ENCODE assay signal across 20 cellular contexts in genomic region chr1:53306168-53306567, GRCh38. TPM values are rescaled to one million over a fixed set of nuclear protein-coding genes. Genes with fewer than 3 reads are reported as not detected.
DNase-seq lines count a peak whose midpoint lies in the region; FAIRE-seq and TF ChIP-seq lines count a peak whose summit lies in the region.
"Had no signal": no experiment of that assay in that cellular context is flagged by ENCODE, and none has a peak within 500 bp of the region (broad histone marks: within the 10 kb centered on the region; RNA-seq: fewer than 3 reads in every experiment).

No MANE protein-coding gene starts in this region.

- no peak overlapping the region for H3K4me3 Mint-ChIP-seq in neural progenitor cell
- H3K4me3 Mint-ChIP-seq: activated naive CD4-positive, alpha-beta T cell treated with anti-CD3 and anti-CD28 coated beads for 36 hours had no signal

- no peak overlapping the region for H3K4me2 ChIP-seq in neural progenitor cell

- H3K9ac ChIP-seq in neural progenitor cell, result no peak overlapping the region
- H3K9ac ChIP-seq: parathyroid adenoma had no signal

- peaks cover 57% of the 10 kb centered on the region for H3K79me2 ChIP-seq in neural progenitor cell (ENCODE audit: low read depth)
- H3K79me2 ChIP-seq: parathyroid adenoma had no signal

- no peaks in the 10 kb centered on the region for H3K27me3 ChIP-seq in bronchial epithelial cell (ENCODE audit: control insufficient read depth, insufficient read depth, low read length)
- H3K27me3 ChIP-seq in neural progenitor cell, result no peaks in the 10 kb centered on the region
- H3K27me3 ChIP-seq: transverse colon had no signal

- H3K9me3 ChIP-seq in neural progenitor cell (ENCODE audit: low read depth), result no peaks in the 10 kb centered on the region
- H3K9me3 ChIP-seq: transverse colon had no signal

- H3K4me3 ChIP-seq in bronchial epithelial cell (ENCODE audit: low read depth, low read length), result no peak overlapping the region
- H3K4me3 ChIP-seq in neural progenitor cell, result no peak overlapping the region
- H3K4me3 ChIP-seq: skin epidermis, transverse colon had no signal

- TF ChIP-seq CTCF in bronchial epithelial cell (IDR thresholded peaks at IDR 0.05; ENCODE audit: insufficient read depth, low read length, severe bottlenecking) (no peak), neural progenitor cell (IDR thresholded peaks at IDR 0.05) (no peak)

- FAIRE-seq in bronchial epithelial cell (lab: Jason Lieb, UNC), result no peak
- FAIRE-seq: GM18507 had no signal

- H3K27ac ChIP-seq in neural progenitor cell, result no peak overlapping the region
- H3K27ac ChIP-seq: 22Rv1, C4-2B, parathyroid adenoma, transverse colon had no signal

- H3F3A ChIP-seq in neural progenitor cell (ENCODE audit: low read depth), result no peaks in the 10 kb centered on the region

- H3K27ac Mint-ChIP-seq in neural progenitor cell, result peak overlapping the region; percentile 91
- H3K27ac Mint-ChIP-seq: activated naive CD4-positive, alpha-beta T cell treated with anti-CD3 and anti-CD28 coated beads for 36 hours had no signal

- H3K4me1 ChIP-seq in neural progenitor cell, result peaks cover 40% of the 10 kb centered on the region
- H3K4me1 ChIP-seq: parathyroid adenoma, transverse colon had no signal

- H3K9me3 Mint-ChIP-seq in neural progenitor cell, result peaks cover 3% of the 10 kb centered on the region
- H3K9me3 Mint-ChIP-seq: activated naive CD4-positive, alpha-beta T cell treated with anti-CD3 and anti-CD28 coated beads for 36 hours had no signal

- peaks cover 51% of the 10 kb centered on the region for H4K20me1 ChIP-seq in neural progenitor cell (ENCODE audit: low read depth)

- H2AFZ ChIP-seq in neural progenitor cell (replicated peaks), result no peak overlapping the region
- H2AFZ ChIP-seq: parathyroid adenoma had no signal

- H3K4me1 Mint-ChIP-seq in neural progenitor cell, result peaks cover 72% of the 10 kb centered on the region

- peaks cover 9% of the 10 kb centered on the region for H3K27me3 Mint-ChIP-seq in neural progenitor cell (ENCODE audit: insufficient read depth, low read depth)

- peaks cover 4% of the 10 kb centered on the region for H3K36me3 ChIP-seq in bronchial epithelial cell (ENCODE audit: control insufficient read depth, insufficient read depth, low read length)
- H3K36me3 ChIP-seq in neural progenitor cell, result no peaks in the 10 kb centered on the region
- H3K36me3 ChIP-seq: transverse colon had no signal

- no peaks in the 10 kb centered on the region for H3K36me3 Mint-ChIP-seq in neural progenitor cell

- DNase-seq in NCI-H1694 treated with DMSO at 0.1 percent for 48 hours (lab: John Stamatoyannopoulos, UW), result peak; percentile 28
- DNase-seq in NCI-H1694 (lab: John Stamatoyannopoulos, UW), result no peak
- DNase-seq in NCI-H226, result peak; percentile 33
- peak; percentile 35 for DNase-seq in bronchial epithelial cell (ENCODE audit: low read depth)
- DNase-seq in neural progenitor cell (ENCODE audit: low spot score), result no peak
- DNase-seq in NCI-H2196 treated with DMSO at 0.1 percent for 48 hours (lab: John Stamatoyannopoulos, UW; ENCODE audit: unreplicated experiment), result no peak
- no peak for DNase-seq in RPMI8226
- no peak for DNase-seq in NCI-H1930 (lab: John Stamatoyannopoulos, UW)
- DNase-seq: activated naive CD4-positive, alpha-beta T cell treated with anti-CD3 and anti-CD28 coated beads for 36 hours; DMS53; effector memory CD4-positive, alpha-beta T cell; NCI-H2081 treated with DMSO at 0.1 percent for 48 hours; NCI-H748 treated with DMSO at 0.1 percent for 48 hours; stimulated activated CD4-positive, alpha-beta T cell treated with anti-CD3 and anti-CD28 coated beads, Interleukin-4, amount 100 ng/mL, for 4 hours; transverse colon had no signal

RNA-seq across cellular contexts. Expression of gene LRP8, which starts 21.7 kb away (rescaled TPM):
- 6.7 and 8.4 TPM in 2 replicates for total RNA-seq in bronchial epithelial cell
- 15.6 and 25.7 TPM in 2 replicates for total RNA-seq in neural progenitor cell (ENCODE audit: low replicate concordance)

Comparison
In these comparisons a context has a peak if more than half of its experiments do, and no peak if none do; other contexts are left out.
1. DNase-seq: peak in NCI-H1694 treated with DMSO at 0.1 percent for 48 hours (single experiment), NCI-H226 (single experiment) and bronchial epithelial cell (single experiment); none in NCI-H1694 (single experiment), neural progenitor cell (single experiment), NCI-H2196 treated with DMSO at 0.1 percent for 48 hours (single experiment), RPMI8226 (single experiment) and NCI-H1930 (0 of 2).